In genomic region chr20:3661060-3661820, GRCh38 we compare ENCODE assay signal across 1 cellular context.
TF ChIP-seq lines count a peak whose summit lies in the region.

No MANE protein-coding gene starts in this region.

TF ChIP-seq in H1, 55 proteins besides CTCF, POLR2A, EP300 and RAD21:
- TF ChIP-seq HDAC6 (IDR thresholded peaks at IDR 0.05; ENCODE audit: low read depth, low read length) (no peak), CHD2 (IDR thresholded peaks at IDR 0.05; ENCODE audit: low read length) (no peak), BCL11A (IDR thresholded peaks at IDR 0.05; ENCODE audit: low read depth in 2 of 2, low read length in 2 of 2) (no peak), BACH1 (IDR thresholded peaks at IDR 0.05; ENCODE audit: low read length) (no peak), TAF7 (optimal IDR thresholded peaks at IDR 0.05; ENCODE audit: borderline replicate concordance, low read depth, low read length) (no peak), SRF (IDR thresholded peaks at IDR 0.05; ENCODE audit: low read depth, low read length) (no peak), CTBP2 (IDR thresholded peaks at IDR 0.05; ENCODE audit: borderline replicate concordance, insufficient read depth, insufficient read length, low read length) (no peak), MAX (IDR thresholded peaks at IDR 0.05) (no peak), POU5F1 (IDR thresholded peaks at IDR 0.05; ENCODE audit: low read depth, low read length) (no peak), HDAC2 (IDR thresholded peaks at IDR 0.05; ENCODE audit: borderline replicate concordance in 1 of 2, low read depth in 2 of 2, low read length in 2 of 2) (no peak), SUZ12 (IDR thresholded peaks at IDR 0.05; ENCODE audit: low read length) (no peak), CREB1 (IDR thresholded peaks at IDR 0.05) (no peak), JUND (IDR thresholded peaks at IDR 0.05; ENCODE audit: low read length) (no peak), GABPA (IDR thresholded peaks at IDR 0.05; ENCODE audit: borderline replicate concordance, insufficient read depth, low read length) (no peak), SP1 (IDR thresholded peaks at IDR 0.05; ENCODE audit: low read depth, low read length) (no peak)
